8 cellular contexts compared by ENCODE assay signal in the genomic region with DNA sequence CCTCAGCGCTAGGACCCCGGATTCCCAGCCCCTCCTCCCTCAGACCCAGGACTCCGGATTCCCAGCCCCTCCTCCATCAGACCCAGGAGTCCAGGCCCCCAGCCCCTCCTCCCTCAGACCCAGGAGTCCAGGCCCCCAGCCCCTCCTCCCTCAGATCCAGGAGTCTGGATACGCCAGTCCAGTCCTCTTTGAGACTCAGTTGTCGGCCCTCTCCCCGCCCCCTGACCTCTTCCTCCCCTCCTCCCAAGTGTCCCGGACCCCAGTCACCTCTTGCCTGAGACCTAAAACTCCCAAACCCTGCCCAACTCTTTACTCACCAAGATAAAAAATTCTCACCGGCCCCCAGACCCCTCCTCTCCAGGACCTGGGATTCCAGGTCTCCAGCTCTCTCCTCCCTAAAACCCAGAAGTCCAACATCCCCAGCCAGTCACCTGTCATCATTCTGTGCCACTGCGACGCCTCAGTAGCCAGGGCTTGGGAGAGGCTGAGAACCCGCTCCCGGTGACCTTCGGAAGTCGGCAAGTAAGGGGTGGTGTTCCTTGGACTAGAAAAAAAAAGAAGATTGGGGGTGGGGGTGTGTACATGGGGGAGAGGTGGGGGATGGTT. TPM values are rescaled to one million over a fixed set of nuclear protein-coding genes. Genes with fewer than 3 reads are reported as not detected.
A peak's percentile ranks its signal among the peaks of the same experiment; 100 is the strongest.
DNase-seq lines count a peak whose midpoint lies in the region; ATAC-seq and TF ChIP-seq lines count a peak whose summit lies in the region.

No MANE protein-coding gene starts in this region.

- H3K36me3 Mint-ChIP-seq in activated naive CD8-positive, alpha-beta T cell treated with anti-CD3 and anti-CD28 coated beads, Interleukin-2, amount 50 U/mL, for 24 hours (ENCODE audit: low read depth): no peaks in the 10 kb centered on the region
- peaks cover 7% of the 10 kb centered on the region for H3K36me3 Mint-ChIP-seq in type B pancreatic cell

- no peak for TF ChIP-seq CTCF in cardiac muscle cell (IDR thresholded peaks at IDR 0.05; ENCODE audit: low read depth, low read length)
- TF ChIP-seq CTCF in type B pancreatic cell (conservative IDR thresholded peaks at IDR 0.05): no peak

- TF ChIP-seq POLR2A in GM18505 (IDR thresholded peaks at IDR 0.05; ENCODE audit: borderline replicate concordance, extremely low read depth, insufficient read depth, insufficient read length): no peak

- ATAC-seq in left cardiac atrium (no peak), GM18873 (IDR thresholded peaks at IDR 0.05; ENCODE audit: low FRiP score, unreplicated experiment) (no peak), GM18505 (IDR thresholded peaks at IDR 0.05; ENCODE audit: unreplicated experiment) (no peak)
- no peak for ATAC-seq in activated naive CD8-positive, alpha-beta T cell treated with anti-CD3 and anti-CD28 coated beads, Interleukin-2, amount 50 U/mL, for 24 hours

- peak overlapping the region; percentile 52 for H3K4me3 Mint-ChIP-seq in activated naive CD8-positive, alpha-beta T cell treated with anti-CD3 and anti-CD28 coated beads, Interleukin-2, amount 50 U/mL, for 24 hours
- peak overlapping the region; percentile 75 for H3K4me3 Mint-ChIP-seq in type B pancreatic cell

- H3K27ac ChIP-seq in cardiac muscle cell: peak overlapping the region; percentile 63

- no peaks in the 10 kb centered on the region for H3K9me3 ChIP-seq in cardiac muscle cell (ENCODE audit: low read depth)

- no peaks in the 10 kb centered on the region for H3K9me3 Mint-ChIP-seq in activated naive CD8-positive, alpha-beta T cell treated with anti-CD3 and anti-CD28 coated beads, Interleukin-2, amount 50 U/mL, for 24 hours
- no peaks in the 10 kb centered on the region for H3K9me3 Mint-ChIP-seq in type B pancreatic cell

- no peaks in the 10 kb centered on the region for H3K4me1 ChIP-seq in cardiac muscle cell (ENCODE audit: low read depth)

- H3K27ac Mint-ChIP-seq in activated naive CD8-positive, alpha-beta T cell treated with anti-CD3 and anti-CD28 coated beads, Interleukin-2, amount 50 U/mL, for 24 hours: no peak overlapping the region
- no peak overlapping the region for H3K27ac Mint-ChIP-seq in type B pancreatic cell

- peak overlapping the region; percentile 37 for H3K4me3 ChIP-seq in cardiac muscle cell

- H3K36me3 ChIP-seq in cardiac muscle cell: no peaks in the 10 kb centered on the region

- intact Hi-C loops in left cardiac atrium (cut with DNase I): loop anchor here in 1 of 2 donors (2.0 to 10.0 kb wide), 2 partner anchors 43 to 163 kb away; partner anchors contain the start of gene NTN5

- peaks cover 20% of the 10 kb centered on the region for H3K4me1 Mint-ChIP-seq in activated naive CD8-positive, alpha-beta T cell treated with anti-CD3 and anti-CD28 coated beads, Interleukin-2, amount 50 U/mL, for 24 hours
- H3K4me1 Mint-ChIP-seq in type B pancreatic cell (ENCODE audit: unreplicated experiment): peaks cover 23% of the 10 kb centered on the region

- no peaks in the 10 kb centered on the region for H3K27me3 ChIP-seq in cardiac muscle cell

- no peaks in the 10 kb centered on the region for H3K27me3 Mint-ChIP-seq in activated naive CD8-positive, alpha-beta T cell treated with anti-CD3 and anti-CD28 coated beads, Interleukin-2, amount 50 U/mL, for 24 hours
- H3K27me3 Mint-ChIP-seq in type B pancreatic cell: no peaks in the 10 kb centered on the region

- no peak for DNase-seq in cardiac muscle cell (ENCODE audit: low read depth in 1 of 2, low spot score in 1 of 2)
- DNase-seq in left cardiac atrium: no peak
- no peak for DNase-seq in activated naive CD8-positive, alpha-beta T cell treated with anti-CD3 and anti-CD28 coated beads, Interleukin-2, amount 50 U/mL, for 24 hours
- peak; percentile 52 for DNase-seq in left kidney (ENCODE audit: low read depth, low spot score)
- DNase-seq in type B pancreatic cell (ENCODE audit: extremely low spot score, unreplicated experiment): no peak
- no peak for DNase-seq in globus pallidus (ENCODE audit: low spot score)

RNA-seq across cellular contexts. Expression of gene HSD17B14, which starts 1.4 kb away (rescaled TPM):
- total RNA-seq in cardiac muscle cell: 27.5 and 43.1 TPM in 2 replicates
- polyA plus RNA-seq in cardiac muscle cell: 31.7 and 35.1 TPM in 2 replicates
- 1 to 10 TPM; 2.8 to 5.4 TPM for total RNA-seq in left cardiac atrium
- 9.4 and 12.9 TPM in 2 replicates for total RNA-seq in type B pancreatic cell (ENCODE audit: low replicate concordance)

RNA-seq across cellular contexts. Expression of gene BCAT2, which starts 26.9 kb away (rescaled TPM):
- total RNA-seq in cardiac muscle cell (127 and 144 TPM in 2 replicates), left cardiac atrium (10 to 100 TPM; 29.8 to 37.7 TPM), type B pancreatic cell (ENCODE audit: low replicate concordance) (52.8 and 73.3 TPM in 2 replicates)
- 154 and 157 TPM in 2 replicates for polyA plus RNA-seq in cardiac muscle cell

RNA-seq across cellular contexts. Expression of gene PLEKHA4, which starts 30.7 kb away (rescaled TPM):
- 22.5 and 27.1 TPM in 2 replicates for total RNA-seq in cardiac muscle cell
- polyA plus RNA-seq in cardiac muscle cell: 29.4 and 37.1 TPM in 2 replicates
- 10 to 100 TPM; 29.6 to 67.1 TPM for total RNA-seq in left cardiac atrium
- total RNA-seq in type B pancreatic cell (ENCODE audit: low replicate concordance): 15.8 and 45.4 TPM in 2 replicates

RNA-seq across cellular contexts. Expression of gene PPP1R15A, which starts 34.5 kb away (rescaled TPM):
- total RNA-seq in cardiac muscle cell: 54.1 and 85.1 TPM in 2 replicates
- 87.6 and 95.7 TPM in 2 replicates for polyA plus RNA-seq in cardiac muscle cell
- 10 to 100 TPM; 67.2 to 78.6 TPM for total RNA-seq in left cardiac atrium
- total RNA-seq in type B pancreatic cell (ENCODE audit: low replicate concordance): 57.5 and 161 TPM in 2 replicates
